In the genomic region with DNA sequence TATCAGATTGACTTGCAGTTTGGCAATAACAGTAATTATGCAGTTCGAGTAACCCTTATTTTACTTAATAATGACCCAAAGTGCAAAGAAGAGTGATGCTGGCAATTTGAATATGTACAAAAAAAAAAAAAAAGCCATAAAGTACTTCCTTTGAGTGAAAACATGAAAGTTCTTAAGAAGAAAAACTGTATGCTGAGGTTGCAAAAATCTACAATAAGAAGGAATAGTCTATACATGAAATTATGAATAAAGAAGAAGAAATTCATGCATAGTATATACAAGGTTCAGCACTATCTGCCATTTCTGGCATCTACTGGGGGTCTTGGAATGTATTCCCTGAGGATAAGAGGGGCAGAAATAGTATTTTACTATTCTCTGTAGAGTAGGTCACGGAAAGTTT, we compare ENCODE assay signal across 28 cellular contexts.
"Had no signal": no experiment of that assay in that cellular context is flagged by ENCODE, and none has a peak within 500 bp of the region (broad histone marks: within the 10 kb centered on the region; RNA-seq: fewer than 3 reads in every experiment).

No MANE protein-coding gene starts in this region.

- H3K36me3 ChIP-seq: ovary, uterus had no signal

- H3K79me2 ChIP-seq: parathyroid adenoma had no signal

- H3K4me3 ChIP-seq: neural progenitor cell, ovary, psoas muscle, skin epidermis, smooth muscle cell, spleen, suprapubic skin, testis, tibial artery, transverse colon, upper lobe of right lung, uterus had no signal

- ATAC-seq: natural killer cell; psoas muscle; right cardiac atrium; sciatic nerve; stimulated activated memory B cell treated with anti-CD40 and anti-IgM and Interleukin-4, amounts not matched to agents 10 μg/mL and 1 μg/mL and 100 μg/mL, for 72 hours; stimulated activated naive CD8-positive, alpha-beta T cell treated with anti-CD3 and anti-CD28 coated beads, Interleukin-15, amount 100 ng/mL, for 72 hours; stimulated activated naive CD8-positive, alpha-beta T cell treated with anti-CD3 and anti-CD28 coated beads, Interleukin-15, Interleukin-2, amounts not matched to agents 100 U/mL and 50 U/mL, for 24 hours; upper lobe of right lung had no signal

- H3K27ac ChIP-seq: neural progenitor cell, ovary, parathyroid adenoma, psoas muscle, skin epidermis, spleen, suprapubic skin, testis, tibial artery, transverse colon, upper lobe of right lung, uterus had no signal

- H2AFZ ChIP-seq: neural progenitor cell, parathyroid adenoma had no signal

- H3K9ac ChIP-seq: neural progenitor cell, parathyroid adenoma had no signal

- DNase-seq: natural killer cell; occipital lobe; ovary; posterior cingulate gyrus; psoas muscle; right cardiac atrium; spleen; stimulated activated CD4-positive, alpha-beta T cell treated with anti-CD3 and anti-CD28 coated beads, Interleukin-12 subunit alpha, Interleukin-12 subunit beta, amount 100 ng/mL, for 4 hours; stimulated activated CD4-positive, alpha-beta T cell treated with anti-CD3 and anti-CD28 coated beads, Interleukin-1b, Interleukin-23, amount 100 ng/mL, for 48 hours; stimulated activated CD4-positive, alpha-beta T cell treated with anti-CD3 and anti-CD28 coated beads, Interleukin-4, amount 100 ng/mL, for 1 hour; stimulated activated CD4-positive, alpha-beta T cell treated with anti-CD3 and anti-CD28 coated beads, Interleukin-4, amount 100 ng/mL, for 4 hours; stimulated activated CD8-positive, alpha-beta memory T cell treated with anti-CD3 and anti-CD28 coated beads, Interleukin-4, amount 100 ng/mL, for 48 hours; stimulated activated naive CD4-positive, alpha-beta T cell; stimulated activated naive CD8-positive, alpha-beta T cell treated with anti-CD3 and anti-CD28 coated beads, Interleukin-15, amount 100 ng/mL, for 72 hours; stimulated activated naive CD8-positive, alpha-beta T cell treated with anti-CD3 and anti-CD28 coated beads, Interleukin-15, Interleukin-2, amounts not matched to agents 100 U/mL and 50 U/mL, for 24 hours; substantia nigra; testis; tibial artery; transverse colon; upper lobe of right lung; uterus had no signal

- H3K4me2 ChIP-seq: neural progenitor cell, smooth muscle cell had no signal

- H3K27me3 ChIP-seq: neural progenitor cell, ovary, spleen, suprapubic skin, testis, tibial artery, transverse colon, upper lobe of right lung, uterus had no signal

- H3K9me3 ChIP-seq: ovary, psoas muscle, spleen, suprapubic skin, testis, tibial artery, transverse colon, upper lobe of right lung, uterus had no signal

- H3K4me1 ChIP-seq: neural progenitor cell, suprapubic skin, testis, transverse colon, upper lobe of right lung, uterus had no signal
